ENCODE assay signal across 26 cellular contexts in genomic region chr18:48134609-48135008, GRCh38.
DNase-seq lines count a peak whose midpoint lies in the region; ATAC-seq and TF ChIP-seq lines count a peak whose summit lies in the region.
"Had no signal": no experiment of that assay in that cellular context is flagged by ENCODE, and none has a peak within 500 bp of the region (broad histone marks: within the 10 kb centered on the region; RNA-seq: fewer than 3 reads in every experiment).

No MANE protein-coding gene starts in this region.

- H3K4me3 ChIP-seq in HEK293 (ENCODE audit: low read depth, low read length), result no peak overlapping the region
- peak overlapping the region; percentile 83 for H3K4me3 ChIP-seq in suprapubic skin
- H3K4me3 ChIP-seq in heart right ventricle, result no peak overlapping the region
- H3K4me3 ChIP-seq: body of pancreas, uterus had no signal

- DNase-seq in RWPE1 (ENCODE audit: low spot score), result no peak
- DNase-seq in mesenteric fat pad (ENCODE audit: low spot score), result peak; percentile 76
- no peak for DNase-seq in suprapubic skin (ENCODE audit: low spot score in 2 of 2)
- DNase-seq in heart right ventricle, result no peak
- DNase-seq: activated CD4-positive, alpha-beta T cell treated with anti-CD3 and anti-CD28 coated beads, Interleukin-2, amount 50 U/mL, for 4 hours; activated naive CD4-positive, alpha-beta T cell treated with Interleukin-2 at 50 U/mL for 16 hours; activated T-cell treated with anti-CD3 and anti-CD28 coated beads, Interleukin-2, amount 50 U/mL, for 48 hours; BE2C; body of pancreas; CD8-positive, alpha-beta memory T cell; DMS 273 treated with DMSO at 0.1 percent for 48 hours; dorsolateral prefrontal cortex; midbrain; natural killer cell; NCI-H1092; NCI-H1694; NCI-H2171; NCI-H510A; uterus had no signal

- H3K27me3 ChIP-seq in suprapubic skin (peaks cover 5% of the 10 kb centered on the region), heart right ventricle (peaks cover 0 to 48% (median 8%) of the 10 kb centered on the region in 7 donors)
- H3K27me3 ChIP-seq: body of pancreas, uterus had no signal

- H3K4me1 ChIP-seq in HEK293 (ENCODE audit: control insufficient read depth, insufficient read depth, low read length) (peaks cover 32% of the 10 kb centered on the region), suprapubic skin (peaks cover 83% of the 10 kb centered on the region), heart right ventricle (peaks cover 5 to 33% (median 16%) of the 10 kb centered on the region in 9 donors)
- H3K4me1 ChIP-seq: BE2C, uterus had no signal

- ATAC-seq in HG03280 (IDR thresholded peaks at IDR 0.05; ENCODE audit: unreplicated experiment) (no peak), GM19328 (IDR thresholded peaks at IDR 0.05; ENCODE audit: unreplicated experiment) (no peak), heart right ventricle (no peak)
- ATAC-seq: activated CD4-positive, CD25-positive, alpha-beta regulatory T cell treated with anti-CD3 and anti-CD28 coated beads, Interleukin-2, amount 50 U/mL, for 24 hours; body of pancreas; natural killer cell; Right ventricle myocardium inferior; SK-N-SH treated with all-trans-retinoic acid at 6 μM for 48 hours; stimulated activated memory B cell treated with anti-CD40 and anti-IgM and Interleukin-4, amounts not matched to agents 10 μg/mL and 1 μg/mL and 100 μg/mL, for 72 hours had no signal

- CTCF ChIA-PET in HEK293 (lab: Yijun Ruan, JAX) (interaction anchor here (0.7 kb wide), 1 partner anchor 23 kb away, joined by 3 read pairs; no protein-coding TSS in a partner anchor), RWPE1 (lab: Yijun Ruan, JAX) (interaction anchor here (0.9 kb wide), 1 partner anchor 26 kb away, joined by 4 read pairs; no protein-coding TSS in a partner anchor)

- intact Hi-C loops in heart right ventricle (cut with DNase I), result loop anchor here in 1 of 10 donors (5.0 kb wide), 1 partner anchor 53 kb away; no protein-coding TSS in a partner anchor

- H3K9me3 ChIP-seq in HEK293 (ENCODE audit: control insufficient read depth, insufficient read depth, low read depth, low read length) (no peaks in the 10 kb centered on the region), suprapubic skin (no peaks in the 10 kb centered on the region), heart right ventricle (no peaks in the 10 kb centered on the region)
- H3K9me3 ChIP-seq: BE2C, body of pancreas, uterus had no signal

- TF ChIP-seq CTCF in HEK293 (tag by site-specific recombination; IDR thresholded peaks at IDR 0.05) (no peak), RWPE1 (conservative IDR thresholded peaks at IDR 0.05; ENCODE audit: low read depth) (no peak), suprapubic skin (IDR thresholded peaks at IDR 0.05) (no peak), heart right ventricle (IDR thresholded peaks at IDR 0.05) (no peak)

- POLR2A ChIA-PET in HEK293 (lab: Yijun Ruan, JAX) (no interaction called here), RWPE1 (lab: Yijun Ruan, JAX; ENCODE audit: low non-redundant PET) (no interaction called here)

- no peaks in the 10 kb centered on the region for H3K36me3 ChIP-seq in HEK293 (ENCODE audit: control insufficient read depth in 2 of 2, insufficient read depth in 1 of 2, low read length in 2 of 2)
- H3K36me3 ChIP-seq in suprapubic skin, result no peaks in the 10 kb centered on the region
- H3K36me3 ChIP-seq in heart right ventricle, result no peaks in the 10 kb centered on the region
- H3K36me3 ChIP-seq: BE2C, uterus had no signal

- H3K27ac ChIP-seq in HEK293 (ENCODE audit: extremely low read depth, low read depth, low read length) (peak overlapping the region; percentile 60), RWPE1 (peak overlapping the region; percentile 63), suprapubic skin (peak overlapping the region; percentile 75), heart right ventricle (no peak overlapping the region)
- H3K27ac ChIP-seq: dorsolateral prefrontal cortex had no signal

- 75% methylated on average over 3 of the region's 5 CpGs for WGBS in suprapubic skin
- 94 to 96% methylated on average over 5 of the region's 5 CpGs for WGBS in heart right ventricle, 2 donors

- no peak for TF ChIP-seq EP300 in suprapubic skin (IDR thresholded peaks at IDR 0.05)

- no peak for TF ChIP-seq POLR2A in suprapubic skin (IDR thresholded peaks at IDR 0.05)

TF ChIP-seq in HEK293, 187 proteins besides CTCF, POLR2A, EP300 and RAD21:
- TF ChIP-seq KLF17 (tag by site-specific recombination; IDR thresholded peaks at IDR 0.05) (no peak), ZNF324 (tag by site-specific recombination; IDR thresholded peaks at IDR 0.05) (no peak), ZBTB20 (tag by site-specific recombination; IDR thresholded peaks at IDR 0.05) (peak; percentile 54), ZIC2 (tag by site-specific recombination; IDR thresholded peaks at IDR 0.05) (peak; percentile 38; the same call in 1 of the 2 replicates)

Comparison
In these comparisons a context has a peak if more than half of its experiments do, and no peak if none do; other contexts are left out.
1. H3K27ac ChIP-seq: peak in HEK293 (single experiment), RWPE1 (single experiment) and suprapubic skin (single experiment); none in heart right ventricle (0 of 10).